ENCODE assay signal across 8 cellular contexts in the genomic region with DNA sequence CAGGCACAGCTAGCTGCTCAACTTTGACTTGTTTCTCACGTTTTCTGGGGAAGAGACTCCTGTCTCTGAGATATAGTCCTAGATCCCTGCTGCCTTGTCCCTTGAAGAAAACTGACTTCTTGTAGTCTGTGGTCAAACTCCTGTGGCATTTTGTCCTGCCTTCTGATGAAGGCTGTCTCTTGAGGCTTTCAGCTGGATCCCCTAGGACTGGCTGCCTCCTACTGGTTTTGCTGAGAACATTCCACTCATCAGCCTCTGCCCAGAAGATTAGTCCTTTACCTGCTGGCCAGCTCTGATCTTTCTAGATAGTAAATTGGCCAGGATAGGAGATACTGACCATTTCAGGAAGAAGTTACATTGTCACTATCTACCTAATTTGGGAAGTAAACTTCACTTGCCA.
DNase-seq lines count a peak whose midpoint lies in the region; ATAC-seq, FAIRE-seq and TF ChIP-seq lines count a peak whose summit lies in the region.

No MANE protein-coding gene starts in this region.

- BruUV-seq in OCI-LY7 (replicated peaks; lab: Mats Ljungman, UMichigan) = no TSS peak

- peak overlapping the region; percentile 61; the same call in 1 of the 2 replicates for H2AFZ ChIP-seq in GM23338
- peak overlapping the region; percentile 42; the same call in 1 of the 2 replicates for H2AFZ ChIP-seq in OCI-LY7 (ENCODE audit: low read length)
- H2AFZ ChIP-seq in keratinocyte (ENCODE audit: control insufficient read depth, low read length) = no peak overlapping the region

- no peak overlapping the region for H3K4me3 Mint-ChIP-seq in GM23338

- H3K4me3 ChIP-seq in GM23338 = no peak overlapping the region
- no peak overlapping the region for H3K4me3 ChIP-seq in OCI-LY7 (ENCODE audit: low read depth, low read length, poor library complexity, severe bottlenecking)
- H3K4me3 ChIP-seq in keratinocyte (ENCODE audit: control insufficient read depth in 2 of 3, extremely low read depth in 1 of 3, insufficient read depth in 2 of 3, low read depth in 1 of 3, low read length in 3 of 3) = no peak overlapping the region
- no peak overlapping the region for H3K4me3 ChIP-seq in ovary

- no peaks in the 10 kb centered on the region for H3F3A ChIP-seq in GM23338 (replicated peaks; ENCODE audit: low read depth)

- ATAC-seq in GM23338 (peak; percentile 93), GM21390 (IDR thresholded peaks at IDR 0.05; ENCODE audit: unreplicated experiment) (no peak), GM21526 (IDR thresholded peaks at IDR 0.05; ENCODE audit: low FRiP score, unreplicated experiment) (no peak)

- H3K4me2 ChIP-seq in GM23338 (no peak overlapping the region), OCI-LY7 (ENCODE audit: low read length) (peak overlapping the region; percentile 18), keratinocyte (ENCODE audit: control insufficient read depth, extremely low read depth, insufficient read depth, low read depth, low read length) (no peak overlapping the region)

- H3K27me3 ChIP-seq in GM23338 (ENCODE audit: insufficient read depth) (no peaks in the 10 kb centered on the region), keratinocyte (ENCODE audit: control insufficient read depth, extremely low read depth, insufficient read depth, low read length) (no peaks in the 10 kb centered on the region), ovary (no peaks in the 10 kb centered on the region)

- DNase-seq in GM12892 (ENCODE audit: insufficient read length) = peak; percentile 22
- peak; percentile 73 for DNase-seq in GM23338 (ENCODE audit: low spot score)
- DNase-seq in OCI-LY7 (ENCODE audit: low spot score) = peak; percentile 74
- DNase-seq in keratinocyte (ENCODE audit: low read depth, low spot score) = no peak
- DNase-seq in ovary = no peak
- no peak for DNase-seq in stimulated activated CD4-positive, alpha-beta T cell treated with anti-CD3 and anti-CD28 coated beads, Interleukin-4, amount 100 ng/mL, for 1 hour

- TF ChIP-seq POLR2A in GM12892 (IDR thresholded peaks at IDR 0.05; ENCODE audit: low read depth, low read length) (no peak), ovary (IDR thresholded peaks at IDR 0.05) (no peak)

- WGBS in ovary, 3 donors = 42 to 61% (median 43%) methylated on average over 1 of the region's 1 CpG

- no peak overlapping the region for H3K27ac ChIP-seq in GM23338 (ENCODE audit: low read depth)
- no peak overlapping the region for H3K27ac ChIP-seq in OCI-LY7 (ENCODE audit: low read depth, low read length, poor library complexity, severe bottlenecking)
- no peak overlapping the region for H3K27ac ChIP-seq in keratinocyte (ENCODE audit: control insufficient read depth, insufficient read depth, low read length)
- no peak overlapping the region for H3K27ac ChIP-seq in ovary

- H3K9me2 ChIP-seq in GM23338 (ENCODE audit: insufficient read depth) = no peaks in the 10 kb centered on the region
- H3K9me2 ChIP-seq in OCI-LY7 (ENCODE audit: insufficient read depth, low read length) = no peaks in the 10 kb centered on the region

- H3K27ac Mint-ChIP-seq in GM23338 = no peak overlapping the region

- intact Hi-C loops in OCI-LY7 (cut with micrococcal nuclease; ENCODE audit: unreplicated experiment) (loop anchor here (1.0 to 10.0 kb wide), 5 partner anchors 56 to 843 kb away; no protein-coding TSS in a partner anchor), ovary (cut with DNase I) (no loop called here)

- no peaks in the 10 kb centered on the region for H3K4me1 Mint-ChIP-seq in GM23338

- CTCF ChIA-PET in OCI-LY7 (lab: Charles Lee; ENCODE audit: unreplicated experiment) = interaction anchor here (0.8 to 1.0 kb wide), 2 partner anchors 12 to 309 kb away, joined by 3 read pairs; no protein-coding TSS in a partner anchor

- no peak overlapping the region for H3K9ac ChIP-seq in keratinocyte (ENCODE audit: control insufficient read depth, extremely low read depth, insufficient read depth, low read length)

- H3K36me3 Mint-ChIP-seq in GM23338 (ENCODE audit: low read depth) = peaks cover 8% of the 10 kb centered on the region; the same call in 2 of the 3 replicates

- H3K36me3 ChIP-seq in GM23338 (ENCODE audit: insufficient read depth) (no peaks in the 10 kb centered on the region), OCI-LY7 (ENCODE audit: insufficient read depth, low read length) (no peaks in the 10 kb centered on the region), keratinocyte (ENCODE audit: control insufficient read depth in 2 of 2, extremely low read depth in 1 of 2, insufficient read depth in 2 of 2, low read length in 2 of 2) (no peaks in the 10 kb centered on the region), ovary (no peaks in the 10 kb centered on the region)

- H3K4me1 ChIP-seq in GM23338 (ENCODE audit: insufficient read depth) = no peaks in the 10 kb centered on the region
- H3K4me1 ChIP-seq in OCI-LY7 (ENCODE audit: insufficient read depth, low read length, poor library complexity, severe bottlenecking) = peaks cover 17% of the 10 kb centered on the region
- H3K4me1 ChIP-seq in keratinocyte (ENCODE audit: control insufficient read depth, extremely low read depth, insufficient read depth, low read length) = no peaks in the 10 kb centered on the region
- H3K4me1 ChIP-seq in ovary (ENCODE audit: insufficient read depth) = no peaks in the 10 kb centered on the region

- peak; percentile 96 for FAIRE-seq in GM12892 (lab: Jason Lieb, UNC)
- FAIRE-seq in keratinocyte (lab: Jason Lieb, UNC) = no peak

- TF ChIP-seq CTCF in GM23338 (conservative IDR thresholded peaks at IDR 0.05; ENCODE audit: low read depth in 2 of 2) (peak; percentile 77 to 91), OCI-LY7 (conservative IDR thresholded peaks at IDR 0.05; ENCODE audit: low read length) (peak; percentile 88), keratinocyte (optimal IDR thresholded peaks at IDR 0.05 in 1 of 3, IDR thresholded peaks at IDR 0.05 in 1 of 3, conservative IDR thresholded peaks at IDR 0.05 in 1 of 3; ENCODE audit: extremely low read depth in 1 of 3, insufficient read depth in 2 of 3, low read length in 3 of 3) (peak; percentile 14 to 59 (median 37)), ovary (IDR thresholded peaks at IDR 0.05) (no peak)

- no peaks in the 10 kb centered on the region for H3K9me1 ChIP-seq in keratinocyte (ENCODE audit: control insufficient read depth, extremely low read depth, insufficient read depth, low read length)

- peaks cover 3% of the 10 kb centered on the region for H3K27me3 Mint-ChIP-seq in GM23338 (ENCODE audit: insufficient read depth, low read depth, poor library complexity)

- H3K79me2 ChIP-seq in GM23338 (replicated peaks; ENCODE audit: insufficient read depth) = no peaks in the 10 kb centered on the region
- no peaks in the 10 kb centered on the region for H3K79me2 ChIP-seq in OCI-LY7 (ENCODE audit: insufficient read depth, low read depth, low read length)
- H3K79me2 ChIP-seq in keratinocyte (ENCODE audit: control insufficient read depth, insufficient read depth, low read length) = no peaks in the 10 kb centered on the region

- H3K9me3 Mint-ChIP-seq in GM23338 = peaks cover 15% of the 10 kb centered on the region; the same call in 2 of the 3 replicates

- dilution Hi-C loops in keratinocyte (cut with MboI; ENCODE audit: extremely low pct_ligation_motif_present, low sequenced_read_pairs) = no loop called here

- POLR2A ChIA-PET in OCI-LY7 (lab: Charles Lee) = interaction anchor here (0.6 to 1.4 kb wide), 5 partner anchors 11 to 331 kb away, joined by 3 read pairs; no protein-coding TSS in a partner anchor

- TF ChIP-seq EP300 in ovary (IDR thresholded peaks at IDR 0.05) = no peak

- H4K20me1 ChIP-seq in GM23338 (replicated peaks; ENCODE audit: insufficient read depth) (no peaks in the 10 kb centered on the region), OCI-LY7 (ENCODE audit: insufficient read depth, low read length) (no peaks in the 10 kb centered on the region), keratinocyte (ENCODE audit: control insufficient read depth, extremely low read depth, insufficient read depth, low read length) (no peaks in the 10 kb centered on the region)

- H3K9me3 ChIP-seq in OCI-LY7 (ENCODE audit: low read length) (peaks cover 3% of the 10 kb centered on the region; the same call in 1 of the 2 replicates), keratinocyte (ENCODE audit: control insufficient read depth, low read depth, low read length) (no peaks in the 10 kb centered on the region), ovary (no peaks in the 10 kb centered on the region)

TF ChIP-seq in GM23338, 12 proteins besides CTCF, POLR2A, EP300 and RAD21 (continues in another document):
- TF ChIP-seq CREB1 (CRISPR knock-in tag; IDR thresholded peaks at IDR 0.05; ENCODE audit: low read depth) = no peak
- TF ChIP-seq, protein P1, sequence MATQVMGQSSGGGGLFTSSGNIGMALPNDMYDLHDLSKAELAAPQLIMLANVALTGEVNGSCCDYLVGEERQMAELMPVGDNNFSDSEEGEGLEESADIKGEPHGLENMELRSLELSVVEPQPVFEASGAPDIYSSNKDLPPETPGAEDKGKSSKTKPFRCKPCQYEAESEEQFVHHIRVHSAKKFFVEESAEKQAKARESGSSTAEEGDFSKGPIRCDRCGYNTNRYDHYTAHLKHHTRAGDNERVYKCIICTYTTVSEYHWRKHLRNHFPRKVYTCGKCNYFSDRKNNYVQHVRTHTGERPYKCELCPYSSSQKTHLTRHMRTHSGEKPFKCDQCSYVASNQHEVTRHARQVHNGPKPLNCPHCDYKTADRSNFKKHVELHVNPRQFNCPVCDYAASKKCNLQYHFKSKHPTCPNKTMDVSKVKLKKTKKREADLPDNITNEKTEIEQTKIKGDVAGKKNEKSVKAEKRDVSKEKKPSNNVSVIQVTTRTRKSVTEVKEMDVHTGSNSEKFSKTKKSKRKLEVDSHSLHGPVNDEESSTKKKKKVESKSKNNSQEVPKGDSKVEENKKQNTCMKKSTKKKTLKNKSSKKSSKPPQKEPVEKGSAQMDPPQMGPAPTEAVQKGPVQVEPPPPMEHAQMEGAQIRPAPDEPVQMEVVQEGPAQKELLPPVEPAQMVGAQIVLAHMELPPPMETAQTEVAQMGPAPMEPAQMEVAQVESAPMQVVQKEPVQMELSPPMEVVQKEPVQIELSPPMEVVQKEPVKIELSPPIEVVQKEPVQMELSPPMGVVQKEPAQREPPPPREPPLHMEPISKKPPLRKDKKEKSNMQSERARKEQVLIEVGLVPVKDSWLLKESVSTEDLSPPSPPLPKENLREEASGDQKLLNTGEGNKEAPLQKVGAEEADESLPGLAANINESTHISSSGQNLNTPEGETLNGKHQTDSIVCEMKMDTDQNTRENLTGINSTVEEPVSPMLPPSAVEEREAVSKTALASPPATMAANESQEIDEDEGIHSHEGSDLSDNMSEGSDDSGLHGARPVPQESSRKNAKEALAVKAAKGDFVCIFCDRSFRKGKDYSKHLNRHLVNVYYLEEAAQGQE (IDR thresholded peaks at IDR 0.05; ENCODE audit: unreplicated experiment) = no peak
- TF ChIP-seq, protein P2, sequence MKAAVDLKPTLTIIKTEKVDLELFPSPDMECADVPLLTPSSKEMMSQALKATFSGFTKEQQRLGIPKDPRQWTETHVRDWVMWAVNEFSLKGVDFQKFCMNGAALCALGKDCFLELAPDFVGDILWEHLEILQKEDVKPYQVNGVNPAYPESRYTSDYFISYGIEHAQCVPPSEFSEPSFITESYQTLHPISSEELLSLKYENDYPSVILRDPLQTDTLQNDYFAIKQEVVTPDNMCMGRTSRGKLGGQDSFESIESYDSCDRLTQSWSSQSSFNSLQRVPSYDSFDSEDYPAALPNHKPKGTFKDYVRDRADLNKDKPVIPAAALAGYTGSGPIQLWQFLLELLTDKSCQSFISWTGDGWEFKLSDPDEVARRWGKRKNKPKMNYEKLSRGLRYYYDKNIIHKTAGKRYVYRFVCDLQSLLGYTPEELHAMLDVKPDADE (IDR thresholded peaks at IDR 0.05) = no peak

Comparison
In these comparisons a context has a peak if more than half of its experiments do, and no peak if none do; other contexts are left out.
1. DNase-seq: peak in GM12892 (single experiment), GM23338 (single experiment) and OCI-LY7 (single experiment); none in keratinocyte (single experiment), ovary (0 of 5) and stimulated activated CD4-positive, alpha-beta T cell treated with anti-CD3 and anti-CD28 coated beads, Interleukin-4, amount 100 ng/mL, for 1 hour (single experiment).
2. CTCF ChIP-seq: peak in GM23338 (2 of 2), OCI-LY7 (single experiment) and keratinocyte (3 of 3); none in ovary (0 of 3).